Comparison of ENCODE assay signal across 16 cellular contexts in genomic region chr3:123840961-123841360, GRCh38. TPM values are rescaled to one million over a fixed set of nuclear protein-coding genes. Genes with fewer than 3 reads are reported as not detected.
DNase-seq lines count a peak whose midpoint lies in the region; ATAC-seq and TF ChIP-seq lines count a peak whose summit lies in the region.
"Had no signal": no experiment of that assay in that cellular context is flagged by ENCODE, and none has a peak within 500 bp of the region (broad histone marks: within the 10 kb centered on the region; RNA-seq: fewer than 3 reads in every experiment).

No MANE protein-coding gene starts in this region.

- peak overlapping the region; percentile 7 for H3K14ac ChIP-seq in IMR-90 (replicated peaks; ENCODE audit: low read depth, low read length)

- no peak overlapping the region for H2AK9ac ChIP-seq in IMR-90 (replicated peaks; ENCODE audit: low read depth, low read length, poor library complexity)

- H3K27me3 ChIP-seq in IMR-90 (ENCODE audit: control insufficient read depth, insufficient read depth, low read length), result no peaks in the 10 kb centered on the region
- H3K27me3 ChIP-seq in adipocyte (replicated peaks; ENCODE audit: control insufficient read depth, insufficient read depth, low read length), result no peaks in the 10 kb centered on the region
- no peaks in the 10 kb centered on the region for H3K27me3 ChIP-seq in osteoblast (ENCODE audit: insufficient read depth, low read length)
- H3K27me3 ChIP-seq: BLaER1 had no signal

- H3K9me3 Mint-ChIP-seq in natural killer cell treated with Interleukin-12 subunit alpha and Interleukin-12 subunit beta and Interleukin-15 and Interleukin-18, amount 100 ng/mL, for 72 hours, result peaks cover 8% of the 10 kb centered on the region

- no peak for ATAC-seq in IMR-90 (ENCODE audit: low read depth)
- no peak for ATAC-seq in natural killer cell treated with Interleukin-12 subunit alpha and Interleukin-12 subunit beta and Interleukin-15 and Interleukin-18, amount 100 ng/mL, for 72 hours
- ATAC-seq: GM23338, K562 had no signal

- no peak overlapping the region for H3K4me2 ChIP-seq in IMR-90 (ENCODE audit: low read depth, low read length)
- no peak overlapping the region for H3K4me2 ChIP-seq in osteoblast (ENCODE audit: insufficient read depth, low read length)
- H3K4me2 ChIP-seq: BLaER1, GM23338 had no signal

- no peak overlapping the region for H3K27ac ChIP-seq in IMR-90 (ENCODE audit: insufficient read depth, low read length)
- H3K27ac ChIP-seq in osteoblast (ENCODE audit: low read depth, low read length), result peak overlapping the region; percentile 64
- H3K27ac ChIP-seq: 22Rv1, BLaER1 had no signal

- H4K91ac ChIP-seq in IMR-90 (ENCODE audit: insufficient read depth, low read depth, low read length), result peak overlapping the region; percentile 32; the same call in 1 of the 2 replicates

- H3K9me3 ChIP-seq in IMR-90 (ENCODE audit: control insufficient read depth, insufficient read depth, low read length) (peaks cover 20% of the 10 kb centered on the region), adipocyte (ENCODE audit: control insufficient read depth, low read length) (peaks cover 55% of the 10 kb centered on the region), osteoblast (ENCODE audit: low read depth, low read length) (peaks cover 7% of the 10 kb centered on the region)

- H4K8ac ChIP-seq in IMR-90 (ENCODE audit: low read depth in 2 of 2, low read length in 2 of 2), result peak overlapping the region in 1 of 2 experiments; percentile 61; a peak in 2 of 4 replicates

- DNase-seq in A172 (ENCODE audit: low spot score), result peak; percentile 11
- DNase-seq in IMR-90, result no peak
- no peak for DNase-seq in adipocyte (ENCODE audit: low read depth)
- DNase-seq in osteoblast (ENCODE audit: insufficient read length, low spot score, missing footprints), result no peak
- no peak for DNase-seq in T-helper 9 cell
- no peak for DNase-seq in natural killer cell treated with Interleukin-12 subunit alpha and Interleukin-12 subunit beta and Interleukin-15 and Interleukin-18, amount 100 ng/mL, for 72 hours (ENCODE audit: low spot score)
- DNase-seq in NOMO-1 treated with dmso at 0.1 percent for 144 hours (lab: John Stamatoyannopoulos, UW; ENCODE audit: unreplicated experiment), result no peak
- DNase-seq: CD4-positive, alpha-beta memory T cell; DMS153; DMS79; GF-D8 had no signal

- peaks cover 2 to 13% of the 10 kb centered on the region in 2 donors for H3K27me3 Mint-ChIP-seq in natural killer cell treated with Interleukin-12 subunit alpha and Interleukin-12 subunit beta and Interleukin-15 and Interleukin-18, amount 100 ng/mL, for 72 hours

- peaks cover 6% of the 10 kb centered on the region; the same call in 1 of the 2 replicates for H3K9me1 ChIP-seq in IMR-90 (ENCODE audit: insufficient read depth, low read length)

- H4K20me1 ChIP-seq in IMR-90 (ENCODE audit: insufficient read depth, low read length) (peaks cover 9% of the 10 kb centered on the region; the same call in 1 of the 2 replicates), osteoblast (ENCODE audit: insufficient read depth, low read length) (no peaks in the 10 kb centered on the region)
- H4K20me1 ChIP-seq: BLaER1 had no signal

- peaks cover 78% of the 10 kb centered on the region for H3K79me2 ChIP-seq in osteoblast (ENCODE audit: insufficient read depth, low read length)

- peak overlapping the region; percentile 18; the same call in 1 of the 2 replicates for H3K4ac ChIP-seq in IMR-90 (ENCODE audit: low read depth, low read length)

- H3K4me1 ChIP-seq in IMR-90 (ENCODE audit: control insufficient read depth, insufficient read depth, low read length), result peaks cover 5% of the 10 kb centered on the region; the same call in 1 of the 2 replicates
- no peaks in the 10 kb centered on the region for H3K4me1 ChIP-seq in adipocyte (ENCODE audit: control insufficient read depth, insufficient read depth, low read length)
- H3K4me1 ChIP-seq in osteoblast (ENCODE audit: insufficient read depth, low read length), result peaks cover 15% of the 10 kb centered on the region
- H3K4me1 ChIP-seq: BLaER1 had no signal

- H2BK15ac ChIP-seq in IMR-90 (ENCODE audit: low read depth, low read length), result no peak overlapping the region

- H2AFZ ChIP-seq in IMR-90 (replicated peaks; ENCODE audit: low read length, poor library complexity), result no peak overlapping the region
- H2AFZ ChIP-seq in osteoblast (ENCODE audit: low read length), result no peak overlapping the region
- H2AFZ ChIP-seq: GM23338 had no signal

- peak overlapping the region; percentile 78 for H2BK5ac ChIP-seq in IMR-90 (ENCODE audit: low read depth, low read length, poor library complexity, severe bottlenecking)

- H3K4me3 ChIP-seq in IMR-90 (ENCODE audit: insufficient read depth, low read depth, low read length), result no peak overlapping the region
- peak overlapping the region; percentile 43 for H3K4me3 ChIP-seq in adipocyte (ENCODE audit: low read length)
- no peak overlapping the region for H3K4me3 ChIP-seq in osteoblast (ENCODE audit: insufficient read depth, low read length)
- H3K4me3 ChIP-seq: BLaER1, GM23338, K562 had no signal

- TF ChIP-seq RAD21 in IMR-90 (IDR thresholded peaks at IDR 0.05; ENCODE audit: low read length), result no peak

- no peaks in the 10 kb centered on the region for H3K4me1 Mint-ChIP-seq in natural killer cell treated with Interleukin-12 subunit alpha and Interleukin-12 subunit beta and Interleukin-15 and Interleukin-18, amount 100 ng/mL, for 72 hours (ENCODE audit: low read depth in 2 of 2)
- H3K4me1 Mint-ChIP-seq: CD14-positive monocyte; CD4-positive, alpha-beta memory T cell had no signal

- dilution Hi-C loops in IMR-90 (cut with HindIII; ENCODE audit: low sequenced_read_pairs, unreplicated experiment), result no loop called here

- H3K79me1 ChIP-seq in IMR-90 (ENCODE audit: low read depth in 1 of 2, low read length in 2 of 2), result peaks cover 20 to 51% of the 10 kb centered on the region in 2 experiments

- H3K36me3 ChIP-seq in IMR-90 (ENCODE audit: control insufficient read depth, insufficient read depth, low read length) (peaks cover 17% of the 10 kb centered on the region), adipocyte (ENCODE audit: control insufficient read depth, insufficient read depth, low read length, severe bottlenecking) (no peaks in the 10 kb centered on the region), osteoblast (ENCODE audit: insufficient read depth, low read length) (peaks cover 16% of the 10 kb centered on the region)

- H3K9ac ChIP-seq in IMR-90 (ENCODE audit: low read depth, low read length), result no peak overlapping the region
- no peak overlapping the region for H3K9ac ChIP-seq in adipocyte (ENCODE audit: low read length)
- H3K9ac ChIP-seq: BLaER1 had no signal

- H2AK5ac ChIP-seq in IMR-90 (ENCODE audit: low read depth, low read length), result no peak overlapping the region

- no peak overlapping the region for H3K23ac ChIP-seq in IMR-90 (ENCODE audit: low read depth, low read length)

- TF ChIP-seq CTCF in IMR-90 (conservative IDR thresholded peaks at IDR 0.05; ENCODE audit: low read depth, low read length) (no peak), osteoblast (IDR thresholded peaks at IDR 0.05; ENCODE audit: extremely low read depth, low read depth, low read length) (no peak)

- no peak overlapping the region for H3K56ac ChIP-seq in IMR-90 (ENCODE audit: extremely low read depth, insufficient read depth, low read length)

- no peak overlapping the region for H3K18ac ChIP-seq in IMR-90 (ENCODE audit: low read depth, low read length)

- H3K36me3 Mint-ChIP-seq in natural killer cell treated with Interleukin-12 subunit alpha and Interleukin-12 subunit beta and Interleukin-15 and Interleukin-18, amount 100 ng/mL, for 72 hours, result peaks cover 4% of the 10 kb centered on the region
- H3K36me3 Mint-ChIP-seq: CD14-positive monocyte; CD4-positive, alpha-beta memory T cell had no signal

- H2BK120ac ChIP-seq in IMR-90 (ENCODE audit: low read depth, low read length), result peak overlapping the region; percentile 71; the same call in 1 of the 2 replicates

- POLR2A ChIA-PET in IMR-90 (lab: Charles Lee; ENCODE audit: unreplicated experiment), result no interaction called here

- H2BK20ac ChIP-seq in IMR-90 (ENCODE audit: low read depth, low read length), result 0 out of 2 replicates have a peak overlapping the region, but pooled peaks have one; percentile 11

- no TSS peak for BruUV-seq in IMR-90 (replicated peaks; lab: Mats Ljungman, UMichigan)

- no peak overlapping the region for H3K27ac Mint-ChIP-seq in natural killer cell treated with Interleukin-12 subunit alpha and Interleukin-12 subunit beta and Interleukin-15 and Interleukin-18, amount 100 ng/mL, for 72 hours
- H3K27ac Mint-ChIP-seq: CD14-positive monocyte; CD4-positive, alpha-beta memory T cell; GM23338 had no signal

- TF ChIP-seq POLR2A in IMR-90 (IDR thresholded peaks at IDR 0.05; ENCODE audit: low read depth, low read length), result no peak

- H3K4me3 Mint-ChIP-seq in natural killer cell treated with Interleukin-12 subunit alpha and Interleukin-12 subunit beta and Interleukin-15 and Interleukin-18, amount 100 ng/mL, for 72 hours, result no peak overlapping the region
- H3K4me3 Mint-ChIP-seq: CD14-positive monocyte; CD4-positive, alpha-beta memory T cell; GM23338 had no signal

- no CpG with 5 or more reads among the region's 2 CpGs for WGBS in IMR-90 (ENCODE audit: extremely low coverage in 2 of 2, insufficient read length in 1 of 2), 2 experiments

- CTCF ChIA-PET in IMR-90 (lab: Yijun Ruan, JAX), result no interaction called here

- in situ Hi-C loops in IMR-90 (cut with MboI; ENCODE audit: low sequenced_read_pairs), result no loop called here

- intact Hi-C loops in IMR-90 (cut with micrococcal nuclease), result no loop called here

- H4K5ac ChIP-seq in IMR-90 (ENCODE audit: low read depth, low read length), result no peak overlapping the region

TF ChIP-seq in IMR-90, 13 proteins besides CTCF, POLR2A, EP300 and RAD21:
- TF ChIP-seq CHD1 (IDR thresholded peaks at IDR 0.05; ENCODE audit: low read depth, low read length) (no peak), USF2 (IDR thresholded peaks at IDR 0.05; ENCODE audit: low read depth, low read length) (no peak)

RNA-seq across cellular contexts. Expression of gene MYLK, which starts 43.2 kb away (rescaled TPM):
- total RNA-seq in A172 (2014; rRNA removed; shearing (Covaris generic)), result 104 and 109 TPM in 2 replicates
- 484 and 521 TPM in 2 replicates for total RNA-seq in IMR-90 (2012; rRNA removed)
- 299 and 304 TPM in 2 replicates for polyA plus RNA-seq in IMR-90 (2012; rRNA removed)
- polyA plus RNA-seq in IMR-90 (2012; cell fraction: cytosol; rRNA removed), result 167 and 319 TPM in 2 replicates
- 217 and 221 TPM in 2 replicates for polyA plus RNA-seq in IMR-90 (2012; cell fraction: nucleus; rRNA removed; ENCODE audit: low replicate concordance)
- total RNA-seq in osteoblast, result 232 and 268 TPM in 2 replicates
- total RNA-seq in natural killer cell treated with Interleukin-12 subunit alpha and Interleukin-12 subunit beta and Interleukin-15 and Interleukin-18, amount 100 ng/mL, for 72 hours, result under 1 TPM; 0.12 to 0.14 TPM
- total RNA-seq: CD4-positive, alpha-beta memory T cell had no signal

Comparison
In these comparisons a context has a peak if more than half of its experiments do, and no peak if none do; other contexts are left out.
1. RNA of gene MYLK, which starts 43.2 kb away (total RNA-seq): 484 to 521 TPM in IMR-90, 232 to 268 TPM in osteoblast and 104 to 109 TPM in A172; 0.12 to 0.14 TPM in natural killer cell treated with Interleukin-12 subunit alpha and Interleukin-12 subunit beta and Interleukin-15 and Interleukin-18, amount 100 ng/mL, for 72 hours; every median in the first group is over 10 times any median in the second.